In genomic region chr21:36297938-36298572, GRCh38 we compare ENCODE assay signal across 8 cellular contexts. TPM values are rescaled to one million over a fixed set of nuclear protein-coding genes. Genes with fewer than 3 reads are reported as not detected.
DNase-seq lines count a peak whose midpoint lies in the region; ATAC-seq lines count a peak whose summit lies in the region.

No MANE protein-coding gene starts in this region.

- no peaks in the 10 kb centered on the region for H3K36me3 ChIP-seq in mesendoderm (ENCODE audit: control insufficient read depth, insufficient read depth, low read length)

- ATAC-seq in GM18499 (IDR thresholded peaks at IDR 0.05; ENCODE audit: insufficient read depth, unreplicated experiment) = peak; percentile 84
- ATAC-seq in HG02840 (IDR thresholded peaks at IDR 0.05; ENCODE audit: low FRiP score, unreplicated experiment) = peak; percentile 98
- peak; percentile 84 to 94 for ATAC-seq in left cardiac atrium

- H3K18ac ChIP-seq in mesendoderm (ENCODE audit: low read length) = no peak overlapping the region

- no peak overlapping the region for H3K4me3 ChIP-seq in mesendoderm (ENCODE audit: low read length)

- H3K36me3 Mint-ChIP-seq in activated T-cell treated with anti-CD3 and anti-CD28 coated beads, Interleukin-2, amount 50 U/mL, for 24 hours (ENCODE audit: low read depth) = peaks cover 4% of the 10 kb centered on the region

- no peak overlapping the region for H2BK15ac ChIP-seq in mesendoderm (replicated peaks; ENCODE audit: low read depth)

- H2AK5ac ChIP-seq in mesendoderm (ENCODE audit: low read length) = no peak overlapping the region

- H3K79me2 ChIP-seq in mesendoderm (ENCODE audit: control insufficient read depth, insufficient read depth, low read length) = no peaks in the 10 kb centered on the region

- no peaks in the 10 kb centered on the region for H3K4me1 ChIP-seq in mesendoderm (ENCODE audit: control insufficient read depth, low read depth, low read length)

- H3K23ac ChIP-seq in mesendoderm (ENCODE audit: low read length) = no peak overlapping the region

- no peak overlapping the region for H3K4me2 ChIP-seq in mesendoderm (ENCODE audit: low read length)

- DNase-seq in NOMO-1 treated with dmso at 0.1 percent for 144 hours (lab: John Stamatoyannopoulos, UW; ENCODE audit: unreplicated experiment) = peak; percentile 85
- DNase-seq in activated T-cell treated with anti-CD3 and anti-CD28 coated beads, Interleukin-2, amount 50 U/mL, for 24 hours = peak; percentile 62
- peak; percentile 34 for DNase-seq in left cardiac atrium
- peak; percentile 36 to 48 for DNase-seq in stimulated activated CD4-positive, alpha-beta T cell treated with anti-CD3 and anti-CD28 coated beads, Interleukin-2, amount 100 ng/mL, for 48 hours
- DNase-seq in mesendoderm = no peak
- no peak for DNase-seq in COLO829 (ENCODE audit: low spot score)

- H2BK5ac ChIP-seq in mesendoderm (ENCODE audit: low read length) = no peak overlapping the region

- H3K27me3 Mint-ChIP-seq in activated T-cell treated with anti-CD3 and anti-CD28 coated beads, Interleukin-2, amount 50 U/mL, for 24 hours = no peaks in the 10 kb centered on the region

- no peak overlapping the region for H3K56ac ChIP-seq in mesendoderm (ENCODE audit: low read length)

- peaks cover 37% of the 10 kb centered on the region for H3K4me1 Mint-ChIP-seq in activated T-cell treated with anti-CD3 and anti-CD28 coated beads, Interleukin-2, amount 50 U/mL, for 24 hours (ENCODE audit: low read depth)

- H3K9me3 Mint-ChIP-seq in activated T-cell treated with anti-CD3 and anti-CD28 coated beads, Interleukin-2, amount 50 U/mL, for 24 hours = no peaks in the 10 kb centered on the region

- WGBS in mesendoderm (ENCODE audit: extremely low coverage, insufficient coverage, low lambda C conversion rate) = no CpG with 5 or more reads among the region's 10 CpGs

- H3K4ac ChIP-seq in mesendoderm (ENCODE audit: low read depth, low read length) = no peak overlapping the region

- H3K27me3 ChIP-seq in mesendoderm (ENCODE audit: insufficient read depth, low read length, poor library complexity) = no peaks in the 10 kb centered on the region

- no peak overlapping the region for H3K9ac ChIP-seq in mesendoderm (ENCODE audit: low read length)

- no peak overlapping the region for H2BK120ac ChIP-seq in mesendoderm (ENCODE audit: low read depth, low read length)

- H3K4me3 Mint-ChIP-seq in activated T-cell treated with anti-CD3 and anti-CD28 coated beads, Interleukin-2, amount 50 U/mL, for 24 hours = peak overlapping the region; percentile 55

- no peak overlapping the region for H4K5ac ChIP-seq in mesendoderm (ENCODE audit: low read length)

- intact Hi-C loops in left cardiac atrium (cut with DNase I) = no loop called here

- no peak overlapping the region for H4K8ac ChIP-seq in mesendoderm (ENCODE audit: low read depth, low read length)

- H3K27ac Mint-ChIP-seq in activated T-cell treated with anti-CD3 and anti-CD28 coated beads, Interleukin-2, amount 50 U/mL, for 24 hours = peak overlapping the region; percentile 90

- no peak overlapping the region for H3K27ac ChIP-seq in mesendoderm (ENCODE audit: low read depth, low read length)

- no peaks in the 10 kb centered on the region for H3K79me1 ChIP-seq in mesendoderm (ENCODE audit: low read length)

RNA-seq across cellular contexts. Expression of gene MORC3, which starts 21.9 kb away (rescaled TPM):
- total RNA-seq in left cardiac atrium = 10 to 100 TPM; 19.2 to 20.2 TPM
- 9.4 TPM for polyA plus RNA-seq in mesendoderm (2013, experiment 1 of 2)
- polyA plus RNA-seq in mesendoderm (2013, experiment 2 of 2) = 10.0 TPM

Comparison
In these comparisons a context has a peak if more than half of its experiments do, and no peak if none do; other contexts are left out.
1. DNase-seq: peak in NOMO-1 treated with dmso at 0.1 percent for 144 hours (single experiment), activated T-cell treated with anti-CD3 and anti-CD28 coated beads, Interleukin-2, amount 50 U/mL, for 24 hours (single experiment), left cardiac atrium (single experiment) and stimulated activated CD4-positive, alpha-beta T cell treated with anti-CD3 and anti-CD28 coated beads, Interleukin-2, amount 100 ng/mL, for 48 hours (2 of 2); none in mesendoderm (single experiment) and COLO829 (single experiment).
2. Peak in every context shown above with its lines, with median percentiles within 50 percentile points of each other: ATAC-seq.